ENCODE assay signal across 13 cellular contexts in genomic region chr2:54402350-54402749, GRCh38. TPM values are rescaled to one million over a fixed set of nuclear protein-coding genes. Genes with fewer than 3 reads are reported as not detected.
A peak's percentile ranks its signal among the peaks of the same experiment; 100 is the strongest.
DNase-seq lines count a peak whose midpoint lies in the region; ATAC-seq, FAIRE-seq and TF ChIP-seq lines count a peak whose summit lies in the region.
"Had no signal": no experiment of that assay in that cellular context is flagged by ENCODE, and none has a peak within 500 bp of the region (broad histone marks: within the 10 kb centered on the region; RNA-seq: fewer than 3 reads in every experiment).

No MANE protein-coding gene starts in this region.

- peak; percentile 52 for DNase-seq in HTR-8/SVneo (ENCODE audit: insufficient read length, low spot score)
- DNase-seq in colonic mucosa, result peak; percentile 26
- no peak for DNase-seq in left lung
- peak; percentile 4 for DNase-seq in thoracic aorta (ENCODE audit: low spot score)
- no peak for DNase-seq in D721Med (ENCODE audit: insufficient read length, low spot score)
- no peak for DNase-seq in activated CD8-positive, alpha-beta memory T cell treated with anti-CD3 and anti-CD28 coated beads, Interleukin-2, amount 50 U/mL, for 4 hours
- DNase-seq: activated naive CD4-positive, alpha-beta T cell treated with anti-CD3 and anti-CD28 coated beads for 36 hours; DND-41; stimulated activated CD4-positive, alpha-beta T cell treated with anti-CD3 and anti-CD28 coated beads, Interleukin-4, amount 100 ng/mL, for 1 hour had no signal

- H3K27me3 ChIP-seq in colonic mucosa (no peaks in the 10 kb centered on the region), left lung (no peaks in the 10 kb centered on the region), thoracic aorta (replicated peaks; ENCODE audit: insufficient read depth) (no peaks in the 10 kb centered on the region)

- H3K4me3 ChIP-seq in colonic mucosa (no peak overlapping the region), left lung (no peak overlapping the region), thoracic aorta (no peak overlapping the region)

- FAIRE-seq in HTR-8/SVneo (lab: Jason Lieb, UNC) (no peak), D721Med (lab: Jason Lieb, UNC) (no peak)

- H3K27ac ChIP-seq in colonic mucosa, result peak overlapping the region; percentile 32
- peak overlapping the region; percentile 46 to 50 for H3K27ac ChIP-seq in left lung
- peak overlapping the region; percentile 4 to 41 for H3K27ac ChIP-seq in thoracic aorta
- H3K27ac ChIP-seq: KMS-11, VCaP had no signal

- peak; percentile 73 for ATAC-seq in left lung
- no peak for ATAC-seq in thoracic aorta (ENCODE audit: insufficient number of reproducible peaks, low FRiP score, low read depth)
- ATAC-seq in GM18870 (IDR thresholded peaks at IDR 0.05; ENCODE audit: unreplicated experiment), result no peak
- ATAC-seq in HG02588 (IDR thresholded peaks at IDR 0.05; ENCODE audit: unreplicated experiment), result no peak

- no peaks in the 10 kb centered on the region for H3K9me3 ChIP-seq in colonic mucosa
- no peaks in the 10 kb centered on the region for H3K9me3 ChIP-seq in left lung
- H3K9me3 ChIP-seq in thoracic aorta, result no peaks in the 10 kb centered on the region

- TF ChIP-seq CTCF in colonic mucosa (IDR thresholded peaks at IDR 0.05), result no peak
- TF ChIP-seq CTCF in left lung (IDR thresholded peaks at IDR 0.05), result no peak
- TF ChIP-seq CTCF in thoracic aorta (IDR thresholded peaks at IDR 0.05), result no peak
- no peak for TF ChIP-seq CTCF in D721Med (IDR thresholded peaks at IDR 0.05; ENCODE audit: insufficient read depth, missing control alignments)

- no peaks in the 10 kb centered on the region for H3K4me1 ChIP-seq in colonic mucosa
- no peaks in the 10 kb centered on the region for H3K4me1 ChIP-seq in left lung
- peaks cover 0 to 16% of the 10 kb centered on the region in 2 donors for H3K4me1 ChIP-seq in thoracic aorta (ENCODE audit: control insufficient read depth in 1 of 2, low read depth in 2 of 2)

- intact Hi-C loops in colonic mucosa (cut with DNase I), result no loop called here
- intact Hi-C loops in left lung (cut with DNase I), result no loop called here

- H3K36me3 ChIP-seq in colonic mucosa (no peaks in the 10 kb centered on the region), left lung (no peaks in the 10 kb centered on the region), thoracic aorta (no peaks in the 10 kb centered on the region)

- no peak overlapping the region for H3K9ac ChIP-seq in colonic mucosa (ENCODE audit: low read depth in 2 of 2, low read length in 2 of 2)
- H3K9ac ChIP-seq: KMS-11 had no signal

RNA-seq across cellular contexts. Expression of gene SPTBN1, which starts 53.8 kb away (rescaled TPM):
- 100 to 1,000 TPM; 325 to 338 TPM for total RNA-seq in colonic mucosa
- total RNA-seq in left lung, result 100 to 1,000 TPM; 441 to 550 TPM
- total RNA-seq in thoracic aorta, result 100 to 1,000 TPM; 415 to 524 TPM

Comparison
In these comparisons a context has a peak if more than half of its experiments do, and no peak if none do; other contexts are left out.
1. DNase-seq: peak in HTR-8/SVneo (single experiment), colonic mucosa (single experiment) and thoracic aorta (single experiment); none in left lung (0 of 2), D721Med (single experiment) and activated CD8-positive, alpha-beta memory T cell treated with anti-CD3 and anti-CD28 coated beads, Interleukin-2, amount 50 U/mL, for 4 hours (single experiment).
2. Peak in every context shown above with its lines, with median percentiles within 50 percentile points of each other: H3K27ac ChIP-seq.